ENCODE assay signal across 10 cellular contexts in genomic region chr5:175517824-175518450, GRCh38. TPM values are rescaled to one million over a fixed set of nuclear protein-coding genes. Genes with fewer than 3 reads are reported as not detected.
DNase-seq lines count a peak whose midpoint lies in the region; ATAC-seq, FAIRE-seq and TF ChIP-seq lines count a peak whose summit lies in the region.
"Had no signal": no experiment of that assay in that cellular context is flagged by ENCODE, and none has a peak within 500 bp of the region (broad histone marks: within the 10 kb centered on the region; RNA-seq: fewer than 3 reads in every experiment).

No MANE protein-coding gene starts in this region.

- ATAC-seq in HG03039 (IDR thresholded peaks at IDR 0.05; ENCODE audit: unreplicated experiment): no peak
- ATAC-seq in sciatic nerve: no peak

- TF ChIP-seq POLR2A in H54 (IDR thresholded peaks at IDR 0.05; ENCODE audit: low read depth, low read length): no peak

- peak; percentile 75 for FAIRE-seq in H54 (lab: Jason Lieb, UNC)

- peak; percentile 62 for DNase-seq in H54 (ENCODE audit: insufficient read length, low spot score)
- DNase-seq in activated CD4-positive, alpha-beta T cell treated with anti-CD3 and anti-CD28 coated beads, Interleukin-2, amount 50 U/mL, for 48 hours: peak; percentile 87 to 91
- peak; percentile 69 to 87 (median 86) for DNase-seq in stimulated activated CD4-positive, alpha-beta T cell treated with anti-CD3 and anti-CD28 coated beads, TNF-alpha, amount 100 ng/mL, for 24 hours (ENCODE audit: low read depth in 3 of 3)
- DNase-seq in epidermal melanocyte (ENCODE audit: insufficient read length, low spot score): no peak
- no peak for DNase-seq in foreskin melanocyte
- no peak for DNase-seq in sciatic nerve (ENCODE audit: low spot score)
- DNase-seq: NCI-H1417 had no signal

- intact Hi-C loops in sciatic nerve (cut with DNase I): no loop called here

- H3K27ac ChIP-seq in cingulate gyrus (ENCODE audit: low read depth, low read length): peak overlapping the region; percentile 66
- H3K27ac ChIP-seq: epithelial cell of prostate had no signal

RNA-seq across cellular contexts. Expression of gene SFXN1, which starts 39.6 kb away (rescaled TPM):
- 22.6 TPM for total RNA-seq in sciatic nerve

Comparison
In these comparisons a context has a peak if more than half of its experiments do, and no peak if none do; other contexts are left out.
1. DNase-seq: peak in H54 (single experiment), activated CD4-positive, alpha-beta T cell treated with anti-CD3 and anti-CD28 coated beads, Interleukin-2, amount 50 U/mL, for 48 hours (2 of 2) and stimulated activated CD4-positive, alpha-beta T cell treated with anti-CD3 and anti-CD28 coated beads, TNF-alpha, amount 100 ng/mL, for 24 hours (3 of 3); none in epidermal melanocyte (single experiment), foreskin melanocyte (single experiment) and sciatic nerve (single experiment).